Comparison of ENCODE assay signal across 12 cellular contexts in genomic region chr1:110421159-110421777, GRCh38. TPM values are rescaled to one million over a fixed set of nuclear protein-coding genes. Genes with fewer than 3 reads are reported as not detected.
DNase-seq lines count a peak whose midpoint lies in the region; ATAC-seq, FAIRE-seq and TF ChIP-seq lines count a peak whose summit lies in the region.
"Had no signal": no experiment of that assay in that cellular context is flagged by ENCODE, and none has a peak within 500 bp of the region (broad histone marks: within the 10 kb centered on the region; RNA-seq: fewer than 3 reads in every experiment).

No MANE protein-coding gene starts in this region.

- ATAC-seq in gastroesophageal sphincter (peak; percentile 57), GM21576 (IDR thresholded peaks at IDR 0.05; ENCODE audit: unreplicated experiment) (no peak)
- no peak for ATAC-seq in stimulated activated memory B cell treated with anti-CD40 and anti-IgM and Interleukin-4, amounts not matched to agents 10 μg/mL and 1 μg/mL and 100 μg/mL, for 72 hours

- H3K36me3 ChIP-seq in gastroesophageal sphincter (no peaks in the 10 kb centered on the region), esophagus muscularis mucosa (no peaks in the 10 kb centered on the region)
- H3K36me3 ChIP-seq: neutrophil, Peyer's patch had no signal

- no peak overlapping the region for H3K27ac Mint-ChIP-seq in activated CD4-positive, alpha-beta T cell treated with anti-CD3 and anti-CD28 coated beads, Interleukin-2, amount 10 ng/mL, durations not matched to agents 7 days and 5 days
- H3K27ac Mint-ChIP-seq in stimulated activated memory B cell treated with anti-CD40 and anti-IgM and Interleukin-4, amounts not matched to agents 10 μg/mL and 1 μg/mL and 100 μg/mL, for 72 hours: no peak overlapping the region

- POLR2A ChIA-PET in activated CD4-positive, alpha-beta T cell treated with anti-CD3 and anti-CD28 coated beads, Interleukin-2, amount 10 ng/mL, durations not matched to agents 7 days and 5 days (lab: Charles Lee): no interaction called here

- 43 to 51% methylated on average over 2 of the region's 2 CpGs for WGBS in gastroesophageal sphincter (ENCODE audit: low coverage in 1 of 2), 2 donors
- WGBS in esophagus muscularis mucosa: 67% methylated on average over 2 of the region's 2 CpGs

- no peak overlapping the region for H3K4me3 Mint-ChIP-seq in activated CD4-positive, alpha-beta T cell treated with anti-CD3 and anti-CD28 coated beads, Interleukin-2, amount 10 ng/mL, durations not matched to agents 7 days and 5 days
- H3K4me3 Mint-ChIP-seq in stimulated activated memory B cell treated with anti-CD40 and anti-IgM and Interleukin-4, amounts not matched to agents 10 μg/mL and 1 μg/mL and 100 μg/mL, for 72 hours: no peak overlapping the region

- H3K9me3 ChIP-seq in gastroesophageal sphincter (no peaks in the 10 kb centered on the region), esophagus muscularis mucosa (no peaks in the 10 kb centered on the region)
- H3K9me3 ChIP-seq: neutrophil, Peyer's patch had no signal

- FAIRE-seq in H54 (lab: Jason Lieb, UNC): peak; percentile 55

- H3K4me3 ChIP-seq in gastroesophageal sphincter: no peak overlapping the region
- no peak overlapping the region for H3K4me3 ChIP-seq in esophagus muscularis mucosa
- H3K4me3 ChIP-seq: Peyer's patch had no signal

- no peaks in the 10 kb centered on the region for H3K4me1 ChIP-seq in gastroesophageal sphincter
- peaks cover 0 to 4% (median 0%) of the 10 kb centered on the region in 4 donors for H3K4me1 ChIP-seq in esophagus muscularis mucosa
- H3K4me1 ChIP-seq: Peyer's patch had no signal

- no peaks in the 10 kb centered on the region for H3K27me3 ChIP-seq in gastroesophageal sphincter
- H3K27me3 ChIP-seq in esophagus muscularis mucosa: no peaks in the 10 kb centered on the region
- H3K27me3 ChIP-seq: neutrophil, Peyer's patch had no signal

- H3K36me3 Mint-ChIP-seq in activated CD4-positive, alpha-beta T cell treated with anti-CD3 and anti-CD28 coated beads, Interleukin-2, amount 10 ng/mL, durations not matched to agents 7 days and 5 days (ENCODE audit: low read depth): no peaks in the 10 kb centered on the region
- no peaks in the 10 kb centered on the region for H3K36me3 Mint-ChIP-seq in stimulated activated memory B cell treated with anti-CD40 and anti-IgM and Interleukin-4, amounts not matched to agents 10 μg/mL and 1 μg/mL and 100 μg/mL, for 72 hours

- intact Hi-C loops in esophagus muscularis mucosa (cut with DNase I): no loop called here

- H3K27me3 Mint-ChIP-seq in activated CD4-positive, alpha-beta T cell treated with anti-CD3 and anti-CD28 coated beads, Interleukin-2, amount 10 ng/mL, durations not matched to agents 7 days and 5 days: peaks cover 12% of the 10 kb centered on the region
- H3K27me3 Mint-ChIP-seq in stimulated activated memory B cell treated with anti-CD40 and anti-IgM and Interleukin-4, amounts not matched to agents 10 μg/mL and 1 μg/mL and 100 μg/mL, for 72 hours: no peaks in the 10 kb centered on the region

- H3K9me3 Mint-ChIP-seq in activated CD4-positive, alpha-beta T cell treated with anti-CD3 and anti-CD28 coated beads, Interleukin-2, amount 10 ng/mL, durations not matched to agents 7 days and 5 days: no peaks in the 10 kb centered on the region
- peaks cover 3% of the 10 kb centered on the region for H3K9me3 Mint-ChIP-seq in stimulated activated memory B cell treated with anti-CD40 and anti-IgM and Interleukin-4, amounts not matched to agents 10 μg/mL and 1 μg/mL and 100 μg/mL, for 72 hours

- DNase-seq in AG08395 (ENCODE audit: low spot score): peak; percentile 71
- peak; percentile 19 for DNase-seq in H54 (ENCODE audit: insufficient read length, low spot score)
- DNase-seq in activated CD4-positive, alpha-beta T cell treated with anti-CD3 and anti-CD28 coated beads, Interleukin-2, amount 10 ng/mL, durations not matched to agents 7 days and 5 days: peak; percentile 8
- no peak for DNase-seq in esophagus muscularis mucosa (ENCODE audit: extremely low spot score)
- no peak for DNase-seq in C1 segment of cervical spinal cord (lab: John Stamatoyannopoulos, UW)
- DNase-seq: NCI-H146; stimulated activated CD4-positive, alpha-beta T cell treated with anti-CD3 and anti-CD28 coated beads, Interleukin-4, amount 100 ng/mL, for 4 hours had no signal

- H3K27ac ChIP-seq in gastroesophageal sphincter (no peak overlapping the region), esophagus muscularis mucosa (replicated peaks in 1 of 4) (no peak overlapping the region)
- H3K27ac ChIP-seq: neutrophil, Peyer's patch had no signal

- TF ChIP-seq CTCF in gastroesophageal sphincter (IDR thresholded peaks at IDR 0.05) (no peak), esophagus muscularis mucosa (IDR thresholded peaks at IDR 0.05) (no peak)

- TF ChIP-seq POLR2A in H54 (IDR thresholded peaks at IDR 0.05; ENCODE audit: low read depth, low read length) (no peak), gastroesophageal sphincter (IDR thresholded peaks at IDR 0.05) (no peak), esophagus muscularis mucosa (IDR thresholded peaks at IDR 0.05; ENCODE audit: low read depth) (no peak)

- peaks cover 14% of the 10 kb centered on the region for H3K4me1 Mint-ChIP-seq in activated CD4-positive, alpha-beta T cell treated with anti-CD3 and anti-CD28 coated beads, Interleukin-2, amount 10 ng/mL, durations not matched to agents 7 days and 5 days
- no peaks in the 10 kb centered on the region for H3K4me1 Mint-ChIP-seq in stimulated activated memory B cell treated with anti-CD40 and anti-IgM and Interleukin-4, amounts not matched to agents 10 μg/mL and 1 μg/mL and 100 μg/mL, for 72 hours

- TF ChIP-seq EP300 in gastroesophageal sphincter (IDR thresholded peaks at IDR 0.05): no peak
- no peak for TF ChIP-seq EP300 in esophagus muscularis mucosa (IDR thresholded peaks at IDR 0.05)

- CTCF ChIA-PET in activated CD4-positive, alpha-beta T cell treated with anti-CD3 and anti-CD28 coated beads, Interleukin-2, amount 10 ng/mL, durations not matched to agents 7 days and 5 days (lab: Charles Lee): interaction anchor here (0.6 to 1.7 kb wide), 4 partner anchors 9 to 198 kb away, joined by 3 to 6 read pairs (median 6); partner anchors contain the start of gene LAMTOR5

RNA-seq across cellular contexts. Expression of gene LAMTOR5, which starts 13.8 kb away (rescaled TPM):
- 100 to 1,000 TPM; 113 to 120 TPM for total RNA-seq in activated CD4-positive, alpha-beta T cell treated with anti-CD3 and anti-CD28 coated beads, Interleukin-2, amount 10 ng/mL, durations not matched to agents 7 days and 5 days
- total RNA-seq in gastroesophageal sphincter (100 to 1,000 TPM in 2 of 4 donors, 10 to 100 TPM in 2; 72.5 to 126 (median 101) TPM), esophagus muscularis mucosa (100 to 1,000 TPM in 1 of 4 donors, 10 to 100 TPM in 3; 59.9 to 113 (median 71.0) TPM)

RNA-seq across cellular contexts. Expression of gene PROK1, which starts 29.7 kb away (rescaled TPM):
- not detected for total RNA-seq in activated CD4-positive, alpha-beta T cell treated with anti-CD3 and anti-CD28 coated beads, Interleukin-2, amount 10 ng/mL, durations not matched to agents 7 days and 5 days
- total RNA-seq in gastroesophageal sphincter (1 to 10 TPM in 1 of 4 donors, not detected in 3; 1.1 TPM), esophagus muscularis mucosa (not detected)
- total RNA-seq: Peyer's patch had no signal

RNA-seq across cellular contexts. Expression of gene SLC16A4, which starts 30.4 kb away (rescaled TPM):
- under 1 TPM in 1 of 2 experiments, not detected in 1; 0.27 TPM for total RNA-seq in activated CD4-positive, alpha-beta T cell treated with anti-CD3 and anti-CD28 coated beads, Interleukin-2, amount 10 ng/mL, durations not matched to agents 7 days and 5 days
- total RNA-seq in gastroesophageal sphincter (10 to 100 TPM; 10.5 to 16.9 (median 15.2) TPM), esophagus muscularis mucosa (1 to 10 TPM; 5.8 to 8.8 (median 8.4) TPM)

Comparison
In these comparisons a context has a peak if more than half of its experiments do, and no peak if none do; other contexts are left out.
1. DNase-seq: peak in AG08395 (single experiment), H54 (single experiment) and activated CD4-positive, alpha-beta T cell treated with anti-CD3 and anti-CD28 coated beads, Interleukin-2, amount 10 ng/mL, durations not matched to agents 7 days and 5 days (single experiment); none in esophagus muscularis mucosa (single experiment) and C1 segment of cervical spinal cord (0 of 14).
2. RNA of gene SLC16A4, which starts 30.4 kb away (total RNA-seq): 10.5 to 16.9 TPM in gastroesophageal sphincter and 5.8 to 8.8 TPM in esophagus muscularis mucosa; 0.27 TPM in activated CD4-positive, alpha-beta T cell treated with anti-CD3 and anti-CD28 coated beads, Interleukin-2, amount 10 ng/mL, durations not matched to agents 7 days and 5 days; every median in the first group is over 4 times any median in the second.